In genomic region chr12:107891967-107892366, GRCh38 we compare ENCODE assay signal across 13 cellular contexts.
DNase-seq lines count a peak whose midpoint lies in the region; ATAC-seq, FAIRE-seq and TF ChIP-seq lines count a peak whose summit lies in the region.
"Had no signal": no experiment of that assay in that cellular context is flagged by ENCODE, and none has a peak within 500 bp of the region (broad histone marks: within the 10 kb centered on the region; RNA-seq: fewer than 3 reads in every experiment).

No MANE protein-coding gene starts in this region.

- H3K27ac ChIP-seq in astrocyte (ENCODE audit: low read depth, low read length) (no peak overlapping the region), lower lobe of right lung (no peak overlapping the region), ovary (no peak overlapping the region), prostate gland (no peak overlapping the region)
- H3K27ac ChIP-seq: upper lobe of left lung had no signal

- peaks cover 4% of the 10 kb centered on the region for H3K27me3 ChIP-seq in astrocyte (ENCODE audit: insufficient read depth, low read length)
- H3K27me3 ChIP-seq in lower lobe of right lung (ENCODE audit: low read depth), result no peaks in the 10 kb centered on the region
- H3K27me3 ChIP-seq in ovary, result no peaks in the 10 kb centered on the region
- no peaks in the 10 kb centered on the region for H3K27me3 ChIP-seq in prostate gland (replicated peaks; ENCODE audit: insufficient read depth)
- H3K27me3 ChIP-seq: upper lobe of left lung had no signal

- no peaks in the 10 kb centered on the region for H3K36me3 Mint-ChIP-seq in astrocyte (ENCODE audit: low read depth, unreplicated experiment)

- ATAC-seq in lower lobe of right lung, result no peak
- ATAC-seq: effector memory CD8-positive, alpha-beta T cell had no signal

- TF ChIP-seq CTCF in astrocyte (IDR thresholded peaks at IDR 0.05; ENCODE audit: insufficient read depth, low read depth, low read length) (peak; percentile 16), lower lobe of right lung (IDR thresholded peaks at IDR 0.05) (peak; percentile 27), ovary (IDR thresholded peaks at IDR 0.05) (no peak), prostate gland (IDR thresholded peaks at IDR 0.05) (peak in 1 of 4 experiments; percentile 13)

- H3K4me1 Mint-ChIP-seq in astrocyte (ENCODE audit: low read depth, unreplicated experiment), result no peaks in the 10 kb centered on the region

- DNase-seq in GM03348 (ENCODE audit: low spot score) (peak; percentile 19), KBM-7 (peak; percentile 26), astrocyte (ENCODE audit: low read depth) (no peak), lower lobe of right lung (no peak), ovary (no peak), prostate gland (ENCODE audit: low spot score) (no peak), NCI-H2227 treated with DMSO at 0.1 percent for 48 hours (lab: John Stamatoyannopoulos, UW) (no peak), NCI-H2107 (lab: John Stamatoyannopoulos, UW) (no peak)
- DNase-seq: activated T-cell treated with anti-CD3 and anti-CD28 coated beads, Interleukin-2, amount 50 U/mL, for 24 hours; effector memory CD8-positive, alpha-beta T cell; stimulated activated CD4-positive, alpha-beta T cell treated with anti-CD3 and anti-CD28 coated beads, Interleukin-4, amount 100 ng/mL, for 4 hours; SW 1271; upper lobe of left lung had no signal

- H3K9ac ChIP-seq in astrocyte (ENCODE audit: low read length), result no peak overlapping the region

- no peak overlapping the region for H3K27ac Mint-ChIP-seq in astrocyte (ENCODE audit: unreplicated experiment)
- H3K27ac Mint-ChIP-seq: activated T-cell treated with anti-CD3 and anti-CD28 coated beads, Interleukin-2, amount 50 U/mL, for 24 hours; effector memory CD8-positive, alpha-beta T cell had no signal

- FAIRE-seq in astrocyte (lab: Jason Lieb, UNC), result no peak

- TF ChIP-seq POLR2A in ovary (IDR thresholded peaks at IDR 0.05) (no peak), prostate gland (IDR thresholded peaks at IDR 0.05) (no peak)

- no peaks in the 10 kb centered on the region for H3K79me2 ChIP-seq in astrocyte (ENCODE audit: insufficient read depth, low read length)

- no peaks in the 10 kb centered on the region for H4K20me1 ChIP-seq in astrocyte (ENCODE audit: insufficient read depth, low read length)

- H3K9me3 Mint-ChIP-seq in astrocyte (ENCODE audit: unreplicated experiment), result no peaks in the 10 kb centered on the region
- H3K9me3 Mint-ChIP-seq: activated T-cell treated with anti-CD3 and anti-CD28 coated beads, Interleukin-2, amount 50 U/mL, for 24 hours; effector memory CD8-positive, alpha-beta T cell had no signal

- H3K4me2 ChIP-seq in astrocyte (ENCODE audit: low read length), result no peak overlapping the region

- H3K4me3 ChIP-seq in astrocyte (ENCODE audit: insufficient read depth, low read depth, low read length) (no peak overlapping the region), lower lobe of right lung (no peak overlapping the region), ovary (no peak overlapping the region), prostate gland (no peak overlapping the region)
- H3K4me3 ChIP-seq: upper lobe of left lung had no signal

- TF ChIP-seq EP300 in ovary (IDR thresholded peaks at IDR 0.05), result no peak

- H3K36me3 ChIP-seq in astrocyte (ENCODE audit: insufficient read depth, low read length), result no peaks in the 10 kb centered on the region
- H3K36me3 ChIP-seq in lower lobe of right lung, result no peaks in the 10 kb centered on the region
- no peaks in the 10 kb centered on the region for H3K36me3 ChIP-seq in ovary
- H3K36me3 ChIP-seq in prostate gland, result no peaks in the 10 kb centered on the region
- H3K36me3 ChIP-seq: upper lobe of left lung had no signal

- WGBS in ovary, 3 donors, result 47 to 63% (median 57%) methylated on average over 3 of the region's 3 CpGs
- WGBS in prostate gland, result 80% methylated on average over 3 of the region's 3 CpGs

- peaks cover 4% of the 10 kb centered on the region for H3K27me3 Mint-ChIP-seq in astrocyte (ENCODE audit: low read depth, unreplicated experiment)

- H3K4me1 ChIP-seq in astrocyte (ENCODE audit: insufficient read depth, low read length) (no peaks in the 10 kb centered on the region), lower lobe of right lung (no peaks in the 10 kb centered on the region), ovary (ENCODE audit: insufficient read depth) (no peaks in the 10 kb centered on the region), prostate gland (replicated peaks) (no peaks in the 10 kb centered on the region)
- H3K4me1 ChIP-seq: upper lobe of left lung had no signal

- H3K9me3 ChIP-seq in astrocyte (ENCODE audit: insufficient read depth, low read depth, low read length) (no peaks in the 10 kb centered on the region), lower lobe of right lung (no peaks in the 10 kb centered on the region), ovary (no peaks in the 10 kb centered on the region), prostate gland (no peaks in the 10 kb centered on the region)
- H3K9me3 ChIP-seq: upper lobe of left lung had no signal

- in situ Hi-C loops in KBM-7 (cut with MboI; ENCODE audit: low pct_unique_long_range_greater_than_20kb, low sequenced_read_pairs), result loop anchor here (25.0 kb wide), 2 partner anchors 130 to 205 kb away; partner anchors contain the start of genes ASCL4, PRDM4 and PWP1

- H3K4me3 Mint-ChIP-seq in astrocyte (ENCODE audit: unreplicated experiment), result no peak overlapping the region
- H3K4me3 Mint-ChIP-seq: activated T-cell treated with anti-CD3 and anti-CD28 coated beads, Interleukin-2, amount 50 U/mL, for 24 hours; effector memory CD8-positive, alpha-beta T cell had no signal

- no peak overlapping the region for H2AFZ ChIP-seq in astrocyte (ENCODE audit: low read depth, low read length)

- intact Hi-C loops in lower lobe of right lung (cut with DNase I) (no loop called here), ovary (cut with DNase I) (no loop called here), prostate gland (cut with DNase I) (no loop called here)

Comparison
In these comparisons a context has a peak if more than half of its experiments do, and no peak if none do; other contexts are left out.
1. DNase-seq: peak in GM03348 (single experiment) and KBM-7 (single experiment); none in astrocyte (single experiment), lower lobe of right lung (single experiment), ovary (0 of 5), prostate gland (single experiment), NCI-H2227 treated with DMSO at 0.1 percent for 48 hours (single experiment) and NCI-H2107 (single experiment).
2. CTCF ChIP-seq: peak in astrocyte (single experiment) and lower lobe of right lung (single experiment); none in ovary (0 of 3).